Comparison of ENCODE assay signal across 24 cellular contexts in genomic region chr16:64809876-64810629, GRCh38.
"Had no signal": no experiment of that assay in that cellular context is flagged by ENCODE, and none has a peak within 500 bp of the region (broad histone marks: within the 10 kb centered on the region; RNA-seq: fewer than 3 reads in every experiment).

No MANE protein-coding gene starts in this region.

- ATAC-seq: activated CD8-positive, alpha-beta T cell treated with anti-CD3 and anti-CD28 coated beads for 36 hours; activated naive CD4-positive, alpha-beta T cell treated with anti-CD3 and anti-CD28 coated beads, Interleukin-2, amount 50 U/mL, for 72 hours; activated T-cell treated with anti-CD3 and anti-CD28 coated beads, Interleukin-2, amount 50 U/mL, for 72 hours; pancreas; psoas muscle; stimulated activated naive B cell treated with anti-CD40 and anti-IgM and Interleukin-4, amounts not matched to agents 10 μg/mL and 1 μg/mL and 100 μg/mL, for 72 hours; T-helper 17 cell; upper lobe of right lung had no signal

- H3K4me3 ChIP-seq: esophagus squamous epithelium, hepatocyte, pancreas, psoas muscle, sigmoid colon, stomach, suprapubic skin, tibial artery, upper lobe of right lung had no signal

- H3K27me3 ChIP-seq: esophagus squamous epithelium, hepatocyte, pancreas, sigmoid colon, stomach, suprapubic skin, tibial artery, upper lobe of right lung had no signal

- H3K36me3 ChIP-seq: esophagus squamous epithelium, pancreas, sigmoid colon, stomach, suprapubic skin, tibial artery, upper lobe of right lung had no signal

- DNase-seq: activated CD4-positive, alpha-beta T cell treated with anti-CD3 and anti-CD28 coated beads for 1 hour; activated CD4-positive, alpha-beta T cell treated with anti-CD3 and anti-CD28 coated beads, Interleukin-2, amount 10 ng/mL, durations not matched to agents 7 days and 5 days; activated CD8-positive, alpha-beta T cell treated with anti-CD3 and anti-CD28 coated beads for 36 hours; activated naive CD4-positive, alpha-beta T cell; activated T-cell treated with anti-CD3 and anti-CD28 coated beads, Interleukin-2, amount 50 U/mL, for 72 hours; esophagus squamous epithelium; glutamatergic neuron; kidney; naive B cell; nephron progenitor cell; pancreas; psoas muscle; sigmoid colon; small intestine; stimulated activated CD4-positive, alpha-beta T cell treated with anti-CD3 and anti-CD28 coated beads, Interleukin-1b, Interleukin-23, amount 100 ng/mL, for 48 hours; stimulated activated naive B cell treated with anti-CD40 and anti-IgM and Interleukin-4, amounts not matched to agents 10 μg/mL and 1 μg/mL and 100 μg/mL, for 72 hours; stomach; T-helper 17 cell; T1000; tibial artery; upper lobe of right lung had no signal
